1 cellular context compared by ENCODE assay signal in the genomic region with DNA sequence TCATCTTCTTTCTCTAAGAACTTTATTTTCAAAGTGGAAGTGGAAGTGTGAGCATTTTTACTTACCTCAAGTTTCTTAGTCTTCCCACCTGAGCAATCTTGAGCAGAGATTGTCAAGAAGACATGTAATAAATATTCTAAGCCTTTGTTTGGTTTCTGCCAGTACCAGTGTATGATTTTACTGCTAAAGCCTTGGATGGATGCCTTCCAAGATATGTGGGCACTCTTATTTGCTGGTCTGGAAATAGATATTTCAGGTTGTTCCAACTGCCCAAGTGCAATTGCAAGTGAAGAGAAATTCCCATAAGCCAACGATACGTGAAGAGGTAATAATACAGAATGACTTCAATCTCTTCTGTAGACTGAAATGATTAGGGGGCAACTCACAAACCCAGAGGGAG.
TF ChIP-seq lines count a peak whose summit lies in the region.

No MANE protein-coding gene starts in this region.

TF ChIP-seq in K562, 482 proteins besides CTCF, POLR2A, EP300 and RAD21 (continued from another document):
- TF ChIP-seq, protein P1, sequence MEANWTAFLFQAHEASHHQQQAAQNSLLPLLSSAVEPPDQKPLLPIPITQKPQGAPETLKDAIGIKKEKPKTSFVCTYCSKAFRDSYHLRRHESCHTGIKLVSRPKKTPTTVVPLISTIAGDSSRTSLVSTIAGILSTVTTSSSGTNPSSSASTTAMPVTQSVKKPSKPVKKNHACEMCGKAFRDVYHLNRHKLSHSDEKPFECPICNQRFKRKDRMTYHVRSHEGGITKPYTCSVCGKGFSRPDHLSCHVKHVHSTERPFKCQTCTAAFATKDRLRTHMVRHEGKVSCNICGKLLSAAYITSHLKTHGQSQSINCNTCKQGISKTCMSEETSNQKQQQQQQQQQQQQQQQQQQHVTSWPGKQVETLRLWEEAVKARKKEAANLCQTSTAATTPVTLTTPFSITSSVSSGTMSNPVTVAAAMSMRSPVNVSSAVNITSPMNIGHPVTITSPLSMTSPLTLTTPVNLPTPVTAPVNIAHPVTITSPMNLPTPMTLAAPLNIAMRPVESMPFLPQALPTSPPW (CRISPR knock-in tag; IDR thresholded peaks at IDR 0.05) = no peak
- no peak for TF ChIP-seq HOXB6 (CRISPR knock-in tag; IDR thresholded peaks at IDR 0.05; ENCODE audit: borderline replicate concordance)
- no peak for TF ChIP-seq MCM3 (IDR thresholded peaks at IDR 0.05)
- TF ChIP-seq TFAM (CRISPR knock-in tag; conservative IDR thresholded peaks at IDR 0.05) = no peak
- TF ChIP-seq, protein P2, sequence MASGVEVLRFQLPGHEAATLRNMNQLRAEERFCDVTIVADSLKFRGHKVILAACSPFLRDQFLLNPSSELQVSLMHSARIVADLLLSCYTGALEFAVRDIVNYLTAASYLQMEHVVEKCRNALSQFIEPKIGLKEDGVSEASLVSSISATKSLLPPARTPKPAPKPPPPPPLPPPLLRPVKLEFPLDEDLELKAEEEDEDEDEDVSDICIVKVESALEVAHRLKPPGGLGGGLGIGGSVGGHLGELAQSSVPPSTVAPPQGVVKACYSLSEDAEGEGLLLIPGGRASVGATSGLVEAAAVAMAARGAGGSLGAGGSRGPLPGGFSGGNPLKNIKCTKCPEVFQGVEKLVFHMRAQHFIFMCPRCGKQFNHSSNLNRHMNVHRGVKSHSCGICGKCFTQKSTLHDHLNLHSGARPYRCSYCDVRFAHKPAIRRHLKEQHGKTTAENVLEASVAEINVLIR (CRISPR knock-in tag; IDR thresholded peaks at IDR 0.05) = no peak
